ENCODE assay signal across 28 cellular contexts in genomic region chr15:51386029-51386428, GRCh38. TPM values are rescaled to one million over a fixed set of nuclear protein-coding genes. Genes with fewer than 3 reads are reported as not detected.
"Had no signal": no experiment of that assay in that cellular context is flagged by ENCODE, and none has a peak within 500 bp of the region (broad histone marks: within the 10 kb centered on the region; RNA-seq: fewer than 3 reads in every experiment).

No MANE protein-coding gene starts in this region.

- DNase-seq: effector CD8-positive, alpha-beta T cell; endodermal cell; foreskin fibroblast; gastrocnemius medialis; heart left ventricle; kidney; mesendoderm; natural killer cell; right lobe of liver; small intestine; stimulated activated CD4-positive, alpha-beta T cell treated with anti-CD3 and anti-CD28 coated beads, Interleukin-15, amount 100 ng/mL, for 24 hours; stimulated activated CD4-positive, alpha-beta T cell treated with anti-CD3 and anti-CD28 coated beads, Interleukin-2, amount 100 ng/mL, for 48 hours; stimulated activated naive B cell treated with anti-CD40 and anti-IgM and Interleukin-4, amounts not matched to agents 10 μg/mL and 1 μg/mL and 100 μg/mL, for 72 hours; stimulated activated naive CD8-positive, alpha-beta T cell treated with anti-CD3 and anti-CD28 coated beads, Interleukin-15, amount 100 ng/mL, for 72 hours; transverse colon; upper lobe of right lung; uterus had no signal

- H3K9me3 ChIP-seq: gastrocnemius medialis, heart left ventricle, right lobe of liver, thoracic aorta, transverse colon, upper lobe of right lung, uterus had no signal

- H3K27ac ChIP-seq: epithelial cell of prostate, gastrocnemius medialis, heart left ventricle, hepatocyte, parathyroid adenoma, right lobe of liver, thoracic aorta, transverse colon, upper lobe of right lung, uterus had no signal

- ATAC-seq: esophagus mucosa; gastrocnemius medialis; heart left ventricle; left lobe of liver; natural killer cell; stimulated activated naive B cell treated with anti-CD40 and anti-IgM and Interleukin-4, amounts not matched to agents 10 μg/mL and 1 μg/mL and 100 μg/mL, for 72 hours; stimulated activated naive CD8-positive, alpha-beta T cell treated with anti-CD3 and anti-CD28 coated beads, Interleukin-15, amount 100 ng/mL, for 72 hours had no signal

- H3K27ac Mint-ChIP-seq: dendritic cell treated with granulocyte-macrophage colony-stimulating factor and Interleukin-4, amounts not matched to agents 40 ng/mL and 50 ng/mL, for 4 days; natural killer cell; progenitor cell of endocrine pancreas; stimulated activated naive B cell treated with anti-CD40 and anti-IgM and Interleukin-4, amounts not matched to agents 10 μg/mL and 1 μg/mL and 100 μg/mL, for 72 hours; stimulated activated naive CD8-positive, alpha-beta T cell treated with anti-CD3 and anti-CD28 coated beads, Interleukin-15, amount 100 ng/mL, for 72 hours had no signal

- H3K36me3 Mint-ChIP-seq: natural killer cell; stimulated activated naive B cell treated with anti-CD40 and anti-IgM and Interleukin-4, amounts not matched to agents 10 μg/mL and 1 μg/mL and 100 μg/mL, for 72 hours had no signal

- H3K4me1 ChIP-seq: gastrocnemius medialis, parathyroid adenoma, upper lobe of right lung, uterus had no signal

- H3K9me3 Mint-ChIP-seq: dendritic cell treated with granulocyte-macrophage colony-stimulating factor and Interleukin-4, amounts not matched to agents 40 ng/mL and 50 ng/mL, for 4 days; endodermal cell; neural crest cell; stimulated activated naive B cell treated with anti-CD40 and anti-IgM and Interleukin-4, amounts not matched to agents 10 μg/mL and 1 μg/mL and 100 μg/mL, for 72 hours; stimulated activated naive CD8-positive, alpha-beta T cell treated with anti-CD3 and anti-CD28 coated beads, Interleukin-15, amount 100 ng/mL, for 72 hours had no signal

- H3K36me3 ChIP-seq: gastrocnemius medialis, heart left ventricle, right lobe of liver, thoracic aorta, transverse colon, upper lobe of right lung, uterus had no signal

- H3K4me3 Mint-ChIP-seq: dendritic cell treated with granulocyte-macrophage colony-stimulating factor and Interleukin-4, amounts not matched to agents 40 ng/mL and 50 ng/mL, for 4 days; endodermal cell; natural killer cell; neural crest cell; stimulated activated naive B cell treated with anti-CD40 and anti-IgM and Interleukin-4, amounts not matched to agents 10 μg/mL and 1 μg/mL and 100 μg/mL, for 72 hours; stimulated activated naive CD8-positive, alpha-beta T cell treated with anti-CD3 and anti-CD28 coated beads, Interleukin-15, amount 100 ng/mL, for 72 hours had no signal

- H3K27me3 ChIP-seq: gastrocnemius medialis, heart left ventricle, hepatocyte, right lobe of liver, upper lobe of right lung, uterus had no signal

- H3K4me3 ChIP-seq: gastrocnemius medialis, heart left ventricle, hepatocyte, right lobe of liver, thoracic aorta, transverse colon, upper lobe of right lung, uterus had no signal

RNA-seq across cellular contexts. Expression of gene GLDN, which starts 44.6 kb away (rescaled TPM):
- total RNA-seq: glomerular endothelial cell, lung microvascular endothelial cell, natural killer cell had no signal

RNA-seq across cellular contexts. Expression of gene CYP19A1, which starts 47.6 kb away (rescaled TPM):
- total RNA-seq: endodermal cell, esophagus mucosa, glomerular endothelial cell, left lobe of liver, lung microvascular endothelial cell, natural killer cell, neural crest cell, progenitor cell of endocrine pancreas, right lobe of liver, transverse colon, uterus had no signal
